Comparison of ENCODE assay signal across 8 cellular contexts in the genomic region with DNA sequence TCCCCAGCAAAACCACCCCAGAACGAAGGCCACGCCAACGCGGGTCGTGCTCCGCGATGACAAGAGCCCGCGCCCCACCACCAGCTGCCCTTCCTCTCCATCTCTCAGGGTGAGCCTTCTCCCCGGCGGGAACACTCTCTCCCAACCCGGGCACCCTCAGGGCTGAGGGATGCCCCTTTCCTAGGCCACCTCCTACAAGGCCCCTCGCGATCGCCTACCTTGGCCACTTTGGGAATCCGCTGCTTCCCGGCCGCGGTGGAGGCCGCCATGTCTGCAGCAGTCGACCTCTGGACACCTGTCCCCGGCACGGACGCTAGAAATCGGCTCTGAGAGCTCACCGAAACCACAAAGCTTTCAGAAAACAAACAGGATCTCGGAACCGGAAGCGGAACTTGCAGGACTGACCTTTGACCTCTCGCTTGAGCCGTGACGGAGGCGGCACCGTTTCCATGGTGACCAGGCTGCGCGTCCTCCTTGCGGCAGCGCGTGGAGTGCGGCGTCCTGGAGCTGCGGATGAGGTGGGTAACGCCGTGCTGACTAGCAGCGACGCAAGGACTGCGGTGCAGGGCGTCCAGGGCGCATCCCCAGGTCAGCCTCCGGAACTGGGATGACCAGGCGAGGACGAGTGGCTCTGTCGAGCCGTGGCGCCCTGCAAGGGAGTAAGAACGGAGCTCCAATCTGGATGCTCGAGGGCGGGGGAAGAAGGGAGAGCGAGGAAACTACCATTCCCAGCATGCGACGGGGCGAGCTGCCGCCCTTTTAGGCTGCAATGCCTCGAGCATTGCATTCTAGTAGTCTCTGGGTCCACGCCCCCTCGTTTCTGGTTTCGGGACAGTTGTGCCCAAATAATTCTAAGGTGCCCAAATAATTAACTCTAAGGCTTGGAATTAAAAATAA. TPM values are rescaled to one million over a fixed set of nuclear protein-coding genes. Genes with fewer than 3 reads are reported as not detected.
DNase-seq lines count a peak whose midpoint lies in the region; ATAC-seq and TF ChIP-seq lines count a peak whose summit lies in the region.

A gene with protein sequence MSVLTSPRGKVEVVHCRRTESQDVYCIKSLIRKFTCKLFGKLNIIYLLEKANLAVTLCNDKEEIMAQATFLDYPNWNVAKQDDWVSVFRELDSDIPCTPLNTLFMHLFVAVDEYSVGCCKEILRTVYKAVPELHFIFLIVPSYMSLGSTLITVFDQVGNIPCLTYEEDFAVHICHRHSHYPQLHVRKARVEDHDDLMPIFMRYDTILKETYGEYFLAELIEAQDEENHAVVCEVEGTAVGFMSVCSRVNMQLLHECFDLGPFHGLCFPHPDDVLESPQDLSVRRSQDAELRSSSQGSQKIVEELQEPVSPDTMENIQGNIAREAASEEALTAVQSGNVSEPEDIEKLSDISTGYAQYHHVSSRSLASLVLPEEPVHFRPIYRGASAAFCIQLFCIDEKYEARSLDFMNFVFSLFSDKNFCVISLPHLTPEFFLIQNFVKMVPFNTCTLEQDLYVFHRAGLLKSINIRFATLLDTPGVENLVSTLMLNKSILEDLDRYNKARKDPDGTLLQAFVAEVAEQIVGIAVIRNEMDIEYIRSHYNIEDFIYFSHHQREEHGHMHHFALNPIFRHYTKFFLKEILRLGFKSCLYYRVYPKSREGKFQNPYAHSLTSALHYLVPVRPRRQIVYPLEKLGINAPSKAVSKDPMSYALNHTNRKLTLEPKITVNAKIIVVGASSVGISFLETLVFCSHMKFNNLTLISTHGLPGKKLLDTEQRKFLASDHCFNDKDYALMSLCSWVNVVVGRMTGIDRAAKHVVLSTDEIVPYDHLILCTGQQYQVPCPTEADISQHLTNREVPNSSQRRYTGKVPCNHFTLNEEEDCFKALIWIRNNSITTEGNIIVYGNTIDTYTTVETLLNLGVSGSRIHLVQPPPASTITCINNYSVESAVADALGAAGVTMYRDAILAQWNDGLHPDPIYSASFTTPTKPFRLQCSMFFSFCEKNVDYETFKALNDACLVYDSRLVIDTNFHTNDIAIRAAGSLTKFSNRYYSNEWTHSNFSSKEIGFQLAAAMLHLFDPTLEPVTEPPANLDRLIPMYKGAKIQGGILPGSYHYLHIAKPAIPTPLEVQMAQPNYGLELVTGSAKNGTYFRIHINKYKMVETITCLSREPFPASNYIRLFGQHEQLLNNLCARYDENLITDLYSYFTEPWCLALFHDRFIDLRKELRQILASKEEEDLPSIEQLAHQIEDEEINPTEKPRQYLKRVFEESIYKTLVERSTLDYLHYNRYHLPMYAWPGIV (plus strand): TSS at position 459 of the 897 bp plus-strand sequence. CDS start 4,122 bp downstream, outside the sequence.
A gene (minus strand): TSS at position 393 of the 897 bp plus-strand sequence. CDS start 124 bp downstream, at position 269.

- intact Hi-C loops in left lung (cut with DNase I): no loop called here

- H3K9me3 ChIP-seq in left lung: no peaks in the 10 kb centered on the region

- ATAC-seq in GM19397 (IDR thresholded peaks at IDR 0.05; ENCODE audit: unreplicated experiment): peak; percentile 97
- peak; percentile 90 for ATAC-seq in HG03565 (IDR thresholded peaks at IDR 0.05; ENCODE audit: unreplicated experiment)
- peak; percentile 98 for ATAC-seq in left lung

- peak within 1 kb of the TSS; percentile 94 to 98 for H3K4me3 ChIP-seq in left lung

- peaks cover 0 to 32% of the 10 kb centered on the region in 2 donors for H3K36me3 ChIP-seq in left lung

- peak within 1 kb of the TSS; percentile 85 to 94 for H3K27ac ChIP-seq in left lung

- peaks cover 8 to 20% of the 10 kb centered on the region in 2 donors for H3K4me1 ChIP-seq in left lung

- no peaks in the 10 kb centered on the region for H3K27me3 ChIP-seq in left lung

- TF ChIP-seq CTCF in left lung (IDR thresholded peaks at IDR 0.05): peak in 1 of 2 donors; percentile 25

- DNase-seq in CD1c-positive myeloid dendritic cell (ENCODE audit: extremely low spot score): peak; percentile 99
- DNase-seq in NCI-H748 treated with DMSO at 0.1 percent for 48 hours (lab: John Stamatoyannopoulos, UW): peak; percentile 99
- DNase-seq in activated CD4-positive, alpha-beta T cell treated with anti-CD3 and anti-CD28 coated beads, Interleukin-2, amount 50 U/mL, for 48 hours: peak; percentile 96
- DNase-seq in dermis blood vessel endothelial cell: peak; percentile 98
- peak; percentile 95 to 97 for DNase-seq in left lung
- peak; percentile 96 for DNase-seq in stimulated activated CD4-positive, alpha-beta T cell treated with anti-CD3 and anti-CD28 coated beads, Interleukin-2, amount 100 ng/mL, for 4 hours (ENCODE audit: low read depth)

RNA-seq across cellular contexts. Expression of the first gene that starts in this region (rescaled TPM):
- total RNA-seq in dermis blood vessel endothelial cell: not detected in 2 replicates
- total RNA-seq in left lung: 1 to 10 TPM in 1 of 2 donors, not detected in 1; 4.0 TPM

RNA-seq across cellular contexts. Expression of the second gene that starts in this region (rescaled TPM):
- total RNA-seq in dermis blood vessel endothelial cell (37.8 and 39.5 TPM in 2 replicates), left lung (10 to 100 TPM; 17.9 to 20.1 TPM)

Comparison
In these comparisons a context has a peak if more than half of its experiments do, and no peak if none do; other contexts are left out.
1. Peak in every context shown above with its lines: DNase-seq, ATAC-seq, H3K4me3 ChIP-seq and H3K27ac ChIP-seq.